Comparison of ENCODE assay signal across 2 cellular contexts in the genomic region with DNA sequence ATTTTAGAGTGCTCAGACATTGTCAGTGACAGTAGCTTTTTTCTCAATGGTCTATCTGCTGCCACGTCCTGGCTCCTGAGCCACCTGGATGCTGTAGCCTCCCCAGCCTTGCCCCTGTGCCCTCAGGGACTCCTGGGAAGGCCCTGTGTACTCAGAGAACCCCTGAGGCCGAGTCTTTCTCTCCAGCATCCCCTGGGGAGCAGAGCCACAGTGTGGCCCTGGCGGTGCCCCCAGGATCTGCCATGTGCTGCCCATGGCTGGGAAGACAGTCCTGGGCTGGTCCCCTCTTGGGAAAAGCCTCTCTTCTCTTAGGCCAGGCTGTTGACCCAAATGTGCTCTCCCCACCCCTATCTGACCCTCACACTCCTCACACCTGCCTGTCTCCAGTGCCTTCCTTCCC.
TF ChIP-seq lines count a peak whose summit lies in the region.

No MANE protein-coding gene starts in this region.

TF ChIP-seq in GM23338, 12 proteins besides CTCF, POLR2A, EP300 and RAD21:
- TF ChIP-seq JUNB (IDR thresholded peaks at IDR 0.05; ENCODE audit: unreplicated experiment) (no peak), ZNF114 (CRISPR knock-in tag; IDR thresholded peaks at IDR 0.05) (no peak), POLR2AphosphoS5 (IDR thresholded peaks at IDR 0.05; ENCODE audit: low read depth) (no peak), EZH2 (IDR thresholded peaks at IDR 0.05; ENCODE audit: low read depth, unreplicated experiment) (no peak), EZH2phosphoT487 (IDR thresholded peaks at IDR 0.05; ENCODE audit: unreplicated experiment) (no peak)
- TF ChIP-seq, protein P1, sequence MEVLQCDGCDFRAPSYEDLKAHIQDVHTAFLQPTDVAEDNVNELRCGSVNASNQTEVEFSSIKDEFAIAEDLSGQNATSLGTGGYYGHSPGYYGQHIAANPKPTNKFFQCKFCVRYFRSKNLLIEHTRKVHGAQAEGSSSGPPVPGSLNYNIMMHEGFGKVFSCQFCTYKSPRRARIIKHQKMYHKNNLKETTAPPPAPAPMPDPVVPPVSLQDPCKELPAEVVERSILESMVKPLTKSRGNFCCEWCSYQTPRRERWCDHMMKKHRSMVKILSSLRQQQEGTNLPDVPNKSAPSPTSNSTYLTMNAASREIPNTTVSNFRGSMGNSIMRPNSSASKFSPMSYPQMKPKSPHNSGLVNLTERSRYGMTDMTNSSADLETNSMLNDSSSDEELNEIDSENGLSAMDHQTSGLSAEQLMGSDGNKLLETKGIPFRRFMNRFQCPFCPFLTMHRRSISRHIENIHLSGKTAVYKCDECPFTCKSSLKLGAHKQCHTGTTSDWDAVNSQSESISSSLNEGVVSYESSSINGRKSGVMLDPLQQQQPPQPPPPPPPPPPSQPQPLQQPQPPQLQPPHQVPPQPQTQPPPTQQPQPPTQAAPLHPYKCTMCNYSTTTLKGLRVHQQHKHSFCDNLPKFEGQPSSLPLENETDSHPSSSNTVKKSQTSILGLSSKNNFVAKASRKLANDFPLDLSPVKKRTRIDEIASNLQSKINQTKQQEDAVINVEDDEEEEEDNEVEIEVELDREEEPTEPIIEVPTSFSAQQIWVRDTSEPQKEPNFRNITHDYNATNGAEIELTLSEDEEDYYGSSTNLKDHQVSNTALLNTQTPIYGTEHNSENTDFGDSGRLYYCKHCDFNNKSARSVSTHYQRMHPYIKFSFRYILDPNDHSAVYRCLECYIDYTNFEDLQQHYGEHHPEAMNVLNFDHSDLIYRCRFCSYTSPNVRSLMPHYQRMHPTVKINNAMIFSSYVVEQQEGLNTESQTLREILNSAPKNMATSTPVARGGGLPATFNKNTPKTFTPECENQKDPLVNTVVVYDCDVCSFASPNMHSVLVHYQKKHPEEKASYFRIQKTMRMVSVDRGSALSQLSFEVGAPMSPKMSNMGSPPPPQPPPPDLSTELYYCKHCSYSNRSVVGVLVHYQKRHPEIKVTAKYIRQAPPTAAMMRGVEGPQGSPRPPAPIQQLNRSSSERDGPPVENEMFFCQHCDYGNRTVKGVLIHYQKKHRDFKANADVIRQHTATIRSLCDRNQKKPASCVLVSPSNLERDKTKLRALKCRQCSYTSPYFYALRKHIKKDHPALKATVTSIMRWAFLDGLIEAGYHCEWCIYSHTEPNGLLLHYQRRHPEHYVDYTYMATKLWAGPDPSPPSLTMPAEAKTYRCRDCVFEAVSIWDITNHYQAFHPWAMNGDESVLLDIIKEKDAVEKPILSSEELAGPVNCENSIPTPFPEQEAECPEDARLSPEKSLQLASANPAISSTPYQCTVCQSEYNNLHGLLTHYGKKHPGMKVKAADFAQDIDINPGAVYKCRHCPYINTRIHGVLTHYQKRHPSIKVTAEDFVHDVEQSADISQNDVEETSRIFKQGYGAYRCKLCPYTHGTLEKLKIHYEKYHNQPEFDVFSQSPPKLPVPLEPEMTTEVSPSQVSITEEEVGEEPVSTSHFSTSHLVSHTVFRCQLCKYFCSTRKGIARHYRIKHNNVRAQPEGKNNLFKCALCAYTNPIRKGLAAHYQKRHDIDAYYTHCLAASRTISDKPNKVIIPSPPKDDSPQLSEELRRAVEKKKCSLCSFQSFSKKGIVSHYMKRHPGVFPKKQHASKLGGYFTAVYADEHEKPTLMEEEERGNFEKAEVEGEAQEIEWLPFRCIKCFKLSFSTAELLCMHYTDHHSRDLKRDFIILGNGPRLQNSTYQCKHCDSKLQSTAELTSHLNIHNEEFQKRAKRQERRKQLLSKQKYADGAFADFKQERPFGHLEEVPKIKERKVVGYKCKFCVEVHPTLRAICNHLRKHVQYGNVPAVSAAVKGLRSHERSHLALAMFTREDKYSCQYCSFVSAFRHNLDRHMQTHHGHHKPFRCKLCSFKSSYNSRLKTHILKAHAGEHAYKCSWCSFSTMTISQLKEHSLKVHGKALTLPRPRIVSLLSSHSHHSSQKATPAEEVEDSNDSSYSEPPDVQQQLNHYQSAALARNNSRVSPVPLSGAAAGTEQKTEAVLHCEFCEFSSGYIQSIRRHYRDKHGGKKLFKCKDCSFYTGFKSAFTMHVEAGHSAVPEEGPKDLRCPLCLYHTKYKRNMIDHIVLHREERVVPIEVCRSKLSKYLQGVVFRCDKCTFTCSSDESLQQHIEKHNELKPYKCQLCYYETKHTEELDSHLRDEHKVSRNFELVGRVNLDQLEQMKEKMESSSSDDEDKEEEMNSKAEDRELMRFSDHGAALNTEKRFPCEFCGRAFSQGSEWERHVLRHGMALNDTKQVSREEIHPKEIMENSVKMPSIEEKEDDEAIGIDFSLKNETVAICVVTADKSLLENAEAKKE (CRISPR knock-in tag; IDR thresholded peaks at IDR 0.05) = no peak
- TF ChIP-seq, protein P2, sequence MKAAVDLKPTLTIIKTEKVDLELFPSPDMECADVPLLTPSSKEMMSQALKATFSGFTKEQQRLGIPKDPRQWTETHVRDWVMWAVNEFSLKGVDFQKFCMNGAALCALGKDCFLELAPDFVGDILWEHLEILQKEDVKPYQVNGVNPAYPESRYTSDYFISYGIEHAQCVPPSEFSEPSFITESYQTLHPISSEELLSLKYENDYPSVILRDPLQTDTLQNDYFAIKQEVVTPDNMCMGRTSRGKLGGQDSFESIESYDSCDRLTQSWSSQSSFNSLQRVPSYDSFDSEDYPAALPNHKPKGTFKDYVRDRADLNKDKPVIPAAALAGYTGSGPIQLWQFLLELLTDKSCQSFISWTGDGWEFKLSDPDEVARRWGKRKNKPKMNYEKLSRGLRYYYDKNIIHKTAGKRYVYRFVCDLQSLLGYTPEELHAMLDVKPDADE (IDR thresholded peaks at IDR 0.05) = no peak

TF ChIP-seq in GM12878, 131 proteins besides CTCF, POLR2A, EP300 and RAD21:
- TF ChIP-seq CREM (IDR thresholded peaks at IDR 0.05; ENCODE audit: low read depth) (no peak), MEF2B (IDR thresholded peaks at IDR 0.05; ENCODE audit: partially characterized antibody, poor library complexity, severe bottlenecking) (peak; percentile 26), STAT3 (IDR thresholded peaks at IDR 0.05; ENCODE audit: low read depth, low read length) (no peak), IKZF1 (conservative IDR thresholded peaks at IDR 0.05) (0 out of 2 replicates have a peak, but pooled peaks have one; percentile 14)
- TF ChIP-seq, protein P3, sequence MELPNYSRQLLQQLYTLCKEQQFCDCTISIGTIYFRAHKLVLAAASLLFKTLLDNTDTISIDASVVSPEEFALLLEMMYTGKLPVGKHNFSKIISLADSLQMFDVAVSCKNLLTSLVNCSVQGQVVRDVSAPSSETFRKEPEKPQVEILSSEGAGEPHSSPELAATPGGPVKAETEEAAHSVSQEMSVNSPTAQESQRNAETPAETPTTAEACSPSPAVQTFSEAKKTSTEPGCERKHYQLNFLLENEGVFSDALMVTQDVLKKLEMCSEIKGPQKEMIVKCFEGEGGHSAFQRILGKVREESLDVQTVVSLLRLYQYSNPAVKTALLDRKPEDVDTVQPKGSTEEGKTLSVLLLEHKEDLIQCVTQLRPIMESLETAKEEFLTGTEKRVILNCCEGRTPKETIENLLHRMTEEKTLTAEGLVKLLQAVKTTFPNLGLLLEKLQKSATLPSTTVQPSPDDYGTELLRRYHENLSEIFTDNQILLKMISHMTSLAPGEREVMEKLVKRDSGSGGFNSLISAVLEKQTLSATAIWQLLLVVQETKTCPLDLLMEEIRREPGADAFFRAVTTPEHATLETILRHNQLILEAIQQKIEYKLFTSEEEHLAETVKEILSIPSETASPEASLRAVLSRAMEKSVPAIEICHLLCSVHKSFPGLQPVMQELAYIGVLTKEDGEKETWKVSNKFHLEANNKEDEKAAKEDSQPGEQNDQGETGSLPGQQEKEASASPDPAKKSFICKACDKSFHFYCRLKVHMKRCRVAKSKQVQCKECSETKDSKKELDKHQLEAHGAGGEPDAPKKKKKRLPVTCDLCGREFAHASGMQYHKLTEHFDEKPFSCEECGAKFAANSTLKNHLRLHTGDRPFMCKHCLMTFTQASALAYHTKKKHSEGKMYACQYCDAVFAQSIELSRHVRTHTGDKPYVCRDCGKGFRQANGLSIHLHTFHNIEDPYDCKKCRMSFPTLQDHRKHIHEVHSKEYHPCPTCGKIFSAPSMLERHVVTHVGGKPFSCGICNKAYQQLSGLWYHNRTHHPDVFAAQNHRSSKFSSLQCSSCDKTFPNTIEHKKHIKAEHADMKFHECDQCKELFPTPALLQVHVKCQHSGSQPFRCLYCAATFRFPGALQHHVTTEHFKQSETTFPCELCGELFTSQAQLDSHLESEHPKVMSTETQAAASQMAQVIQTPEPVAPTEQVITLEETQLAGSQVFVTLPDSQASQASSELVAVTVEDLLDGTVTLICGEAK (IDR thresholded peaks at IDR 0.05; ENCODE audit: borderline replicate concordance) = no peak
